ENCODE assay signal across 21 cellular contexts in genomic region chr19:37977391-37977790, GRCh38.
DNase-seq lines count a peak whose midpoint lies in the region; ATAC-seq, FAIRE-seq and TF ChIP-seq lines count a peak whose summit lies in the region.
"Had no signal": no experiment of that assay in that cellular context is flagged by ENCODE, and none has a peak within 500 bp of the region (broad histone marks: within the 10 kb centered on the region; RNA-seq: fewer than 3 reads in every experiment).

No MANE protein-coding gene starts in this region.

- WGBS in spleen, 5 donors: 72 to 94% (median 83%) methylated on average over 5 of the region's 5 CpGs

- peak overlapping the region; percentile 95 for H3K27ac ChIP-seq in astrocyte (ENCODE audit: low read depth, low read length)
- H3K27ac ChIP-seq in layer of hippocampus (ENCODE audit: low read depth, low read length): peak overlapping the region; percentile 16
- H3K27ac ChIP-seq in spleen: peak overlapping the region in 5 of 8 donors; percentile 72 to 86 (median 80)
- H3K27ac ChIP-seq: parathyroid adenoma, thoracic aorta had no signal

- H3K4me1 Mint-ChIP-seq in astrocyte (ENCODE audit: low read depth, unreplicated experiment): peaks cover 27% of the 10 kb centered on the region

- intact Hi-C loops in spleen (cut with DNase I; ENCODE audit: low total_unique reads): no loop called here

- peaks cover 2% of the 10 kb centered on the region for H3K9me3 Mint-ChIP-seq in astrocyte (ENCODE audit: unreplicated experiment)

- peak overlapping the region; percentile 73 for H3K9ac ChIP-seq in astrocyte (ENCODE audit: low read length)
- H3K9ac ChIP-seq: parathyroid adenoma had no signal

- no peak overlapping the region for H2AFZ ChIP-seq in astrocyte (ENCODE audit: low read depth, low read length)
- H2AFZ ChIP-seq: parathyroid adenoma had no signal

- H3K27me3 ChIP-seq in astrocyte (ENCODE audit: insufficient read depth, low read length) (no peaks in the 10 kb centered on the region), layer of hippocampus (ENCODE audit: control insufficient read depth, insufficient read depth, low read length) (no peaks in the 10 kb centered on the region), spleen (replicated peaks in 1 of 7) (no peaks in the 10 kb centered on the region)
- H3K27me3 ChIP-seq: heart right ventricle, Peyer's patch had no signal

- TF ChIP-seq POLR2A in spleen (IDR thresholded peaks at IDR 0.05): no peak

- H3K4me3 ChIP-seq in astrocyte (ENCODE audit: insufficient read depth, low read depth, low read length) (no peak overlapping the region), spleen (no peak overlapping the region)
- H3K4me3 ChIP-seq: heart right ventricle, Peyer's patch, smooth muscle cell, thoracic aorta had no signal

- H3K36me3 Mint-ChIP-seq in astrocyte (ENCODE audit: low read depth, unreplicated experiment): peaks cover 7% of the 10 kb centered on the region

- H3K9me3 ChIP-seq in astrocyte (ENCODE audit: insufficient read depth, low read depth, low read length): no peaks in the 10 kb centered on the region
- H3K9me3 ChIP-seq in spleen: peaks cover 0 to 6% (median 0%) of the 10 kb centered on the region in 8 donors
- H3K9me3 ChIP-seq: Peyer's patch, thoracic aorta had no signal

- ATAC-seq in GM21423 (IDR thresholded peaks at IDR 0.05; ENCODE audit: unreplicated experiment) (no peak), GM19324 (IDR thresholded peaks at IDR 0.05; ENCODE audit: low FRiP score, unreplicated experiment) (no peak)

- no peaks in the 10 kb centered on the region for H4K20me1 ChIP-seq in astrocyte (ENCODE audit: insufficient read depth, low read length)

- H3K27ac Mint-ChIP-seq in astrocyte (ENCODE audit: unreplicated experiment): peak overlapping the region; percentile 79
- H3K27ac Mint-ChIP-seq: activated naive CD8-positive, alpha-beta T cell treated with anti-CD3 and anti-CD28 coated beads for 36 hours had no signal

- POLR2A ChIA-PET in HEK293T (lab: Yijun Ruan, JAX): no interaction called here

- H3K4me3 Mint-ChIP-seq in astrocyte (ENCODE audit: unreplicated experiment): no peak overlapping the region
- H3K4me3 Mint-ChIP-seq: activated naive CD8-positive, alpha-beta T cell treated with anti-CD3 and anti-CD28 coated beads for 36 hours had no signal

- DNase-seq in HEK293T (ENCODE audit: extremely low spot score): no peak
- no peak for DNase-seq in astrocyte (ENCODE audit: low read depth)
- peak; percentile 66 for DNase-seq in spleen
- DNase-seq in NCI-H2171 (lab: John Stamatoyannopoulos, UW): no peak
- DNase-seq in AG08395 (ENCODE audit: low spot score): no peak
- DNase-seq: activated naive CD8-positive, alpha-beta T cell treated with anti-CD3 and anti-CD28 coated beads for 36 hours; KG1; NCI-H1105 treated with DMSO at 0.1 percent for 48 hours; NCI-H774; T-helper 1 cell had no signal

- H3K4me1 ChIP-seq in astrocyte (ENCODE audit: insufficient read depth, low read length): peaks cover 16% of the 10 kb centered on the region
- peaks cover 3 to 89% (median 41%) of the 10 kb centered on the region in 6 donors for H3K4me1 ChIP-seq in spleen

- no peaks in the 10 kb centered on the region for H3K36me3 ChIP-seq in astrocyte (ENCODE audit: insufficient read depth, low read length)
- no peaks in the 10 kb centered on the region for H3K36me3 ChIP-seq in spleen
- H3K36me3 ChIP-seq: heart right ventricle, thoracic aorta had no signal

- peak overlapping the region; percentile 40 for H3K4me2 ChIP-seq in astrocyte (ENCODE audit: low read length)
- H3K4me2 ChIP-seq: smooth muscle cell had no signal

- no peak for TF ChIP-seq CTCF in astrocyte (IDR thresholded peaks at IDR 0.05; ENCODE audit: insufficient read depth, low read depth, low read length)
- no peak for TF ChIP-seq CTCF in spleen (IDR thresholded peaks at IDR 0.05 in 8 of 11, conservative IDR thresholded peaks at IDR 0.05 in 3 of 11)

- no peaks in the 10 kb centered on the region for H3K27me3 Mint-ChIP-seq in astrocyte (ENCODE audit: low read depth, unreplicated experiment)
- H3K27me3 Mint-ChIP-seq: activated naive CD8-positive, alpha-beta T cell treated with anti-CD3 and anti-CD28 coated beads for 36 hours had no signal

- CTCF ChIA-PET in HEK293T (lab: Yijun Ruan, JAX): interaction anchor here (1.8 kb wide), 1 partner anchor 9 kb away, joined by 4 read pairs; no protein-coding TSS in a partner anchor

- FAIRE-seq in astrocyte (lab: Jason Lieb, UNC): no peak
- FAIRE-seq: bronchial epithelial cell, G401.6, islet of Langerhans had no signal

- H3K79me2 ChIP-seq in astrocyte (ENCODE audit: insufficient read depth, low read length): peaks cover 89% of the 10 kb centered on the region

TF ChIP-seq in HEK293T, 16 proteins besides CTCF, POLR2A, EP300 and RAD21:
- TF ChIP-seq, protein P1, sequence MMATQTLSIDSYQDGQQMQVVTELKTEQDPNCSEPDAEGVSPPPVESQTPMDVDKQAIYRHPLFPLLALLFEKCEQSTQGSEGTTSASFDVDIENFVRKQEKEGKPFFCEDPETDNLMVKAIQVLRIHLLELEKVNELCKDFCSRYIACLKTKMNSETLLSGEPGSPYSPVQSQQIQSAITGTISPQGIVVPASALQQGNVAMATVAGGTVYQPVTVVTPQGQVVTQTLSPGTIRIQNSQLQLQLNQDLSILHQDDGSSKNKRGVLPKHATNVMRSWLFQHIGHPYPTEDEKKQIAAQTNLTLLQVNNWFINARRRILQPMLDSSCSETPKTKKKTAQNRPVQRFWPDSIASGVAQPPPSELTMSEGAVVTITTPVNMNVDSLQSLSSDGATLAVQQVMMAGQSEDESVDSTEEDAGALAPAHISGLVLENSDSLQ (IDR thresholded peaks at IDR 0.05): 0 out of 2 replicates have a peak, but pooled peaks have one; percentile 34
- TF ChIP-seq ZNF384 (IDR thresholded peaks at IDR 0.05): no peak

Comparison
In these comparisons a context has a peak if more than half of its experiments do, and no peak if none do; other contexts are left out.
1. H3K27ac ChIP-seq: peak in every context shown above with its lines; median percentile 95 in astrocyte; 80 in spleen; 16 in layer of hippocampus.